In genomic region chr21:42781150-42781980, GRCh38 we compare ENCODE assay signal across 8 cellular contexts.
A peak's percentile ranks its signal among the peaks of the same experiment; 100 is the strongest.
DNase-seq lines count a peak whose midpoint lies in the region; ATAC-seq, FAIRE-seq and TF ChIP-seq lines count a peak whose summit lies in the region.

No MANE protein-coding gene starts in this region.

- FAIRE-seq in pancreas (lab: Jason Lieb, UNC) = no peak

- H3K9me3 ChIP-seq in pancreas = no peaks in the 10 kb centered on the region

- peak; percentile 80 for DNase-seq in ELF-1 (ENCODE audit: low read depth, low spot score)
- DNase-seq in NCI-H510A (lab: John Stamatoyannopoulos, UW) = peak; percentile 50
- peak; percentile 28 to 74 (median 58) for DNase-seq in pancreas
- DNase-seq in Kasumi-1 (lab: John Stamatoyannopoulos, UW) = no peak
- no peak for DNase-seq in RPMI8226
- DNase-seq in putamen (ENCODE audit: low spot score) = no peak

- H3K4me3 ChIP-seq in pancreas = peak overlapping the region in 3 of 4 donors; percentile 1 to 21 (median 11)

- no peaks in the 10 kb centered on the region for H3K36me3 ChIP-seq in pancreas

- H3K4me1 ChIP-seq in pancreas = peaks cover 0 to 3% (median 0%) of the 10 kb centered on the region in 3 donors

- ATAC-seq in esophagus mucosa = peak; percentile 7
- peak; percentile 64 to 88 (median 76) for ATAC-seq in pancreas
- no peak for ATAC-seq in GM19395 (IDR thresholded peaks at IDR 0.05; ENCODE audit: unreplicated experiment)

- H3K27me3 ChIP-seq in pancreas = peaks cover 0 to 15% (median 0%) of the 10 kb centered on the region in 4 donors

- intact Hi-C loops in pancreas (cut with DNase I) = no loop called here

- TF ChIP-seq CTCF in pancreas (IDR thresholded peaks at IDR 0.05) = no peak

- 6% methylated on average over 40 of the region's 40 CpGs for WGBS in pancreas, 2 donors

- H3K27ac ChIP-seq in pancreas = peak overlapping the region in 2 of 4 donors; percentile 28 to 50

Comparison
In these comparisons a context has a peak if more than half of its experiments do, and no peak if none do; other contexts are left out.
1. DNase-seq: peak in ELF-1 (single experiment), NCI-H510A (single experiment) and pancreas (6 of 6); none in Kasumi-1 (0 of 2), RPMI8226 (single experiment) and putamen (single experiment).